ENCODE assay signal across 11 cellular contexts in the genomic region with DNA sequence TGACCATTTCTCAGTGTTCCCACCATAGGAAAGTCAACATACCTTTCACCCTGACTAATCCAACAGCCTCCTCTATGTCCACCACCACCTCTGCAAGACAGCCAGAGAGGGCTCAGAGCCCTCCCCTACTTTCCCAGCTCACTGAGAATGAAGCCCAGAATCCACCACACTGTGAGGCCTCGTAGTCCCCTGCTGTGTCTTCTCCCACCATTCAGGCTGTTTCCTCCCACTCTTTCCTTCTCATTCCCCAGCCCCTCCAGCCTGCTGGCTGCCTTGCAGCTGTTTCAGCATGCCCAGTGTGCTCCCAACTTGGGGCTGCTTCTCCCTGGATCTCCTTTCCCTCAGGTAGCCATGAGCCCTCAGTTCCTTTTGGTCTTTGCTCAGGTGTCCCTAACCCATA. TPM values are rescaled to one million over a fixed set of nuclear protein-coding genes. Genes with fewer than 3 reads are reported as not detected.
DNase-seq lines count a peak whose midpoint lies in the region; ATAC-seq and TF ChIP-seq lines count a peak whose summit lies in the region.
"Had no signal": no experiment of that assay in that cellular context is flagged by ENCODE, and none has a peak within 500 bp of the region (broad histone marks: within the 10 kb centered on the region; RNA-seq: fewer than 3 reads in every experiment).

No MANE protein-coding gene starts in this region.

- peaks cover 14% of the 10 kb centered on the region for H3K36me3 ChIP-seq in brain microvascular endothelial cell (replicated peaks)

- no peak for DNase-seq in natural killer cell treated with Interleukin-12 subunit alpha and Interleukin-12 subunit beta and Interleukin-15 and Interleukin-18, amount 100 ng/mL, for 72 hours (ENCODE audit: low spot score)
- no peak for DNase-seq in natural killer cell
- DNase-seq in brain microvascular endothelial cell: peak; percentile 59
- DNase-seq in mesothelial cell of epicardium (ENCODE audit: low spot score in 2 of 2, unreplicated experiment in 2 of 2): no peak
- no peak for DNase-seq in RPMI8226
- no peak for DNase-seq in NCI-H2196 (lab: John Stamatoyannopoulos, UW; ENCODE audit: unreplicated experiment)
- DNase-seq: activated naive CD4-positive, alpha-beta T cell treated with anti-CD3 and anti-CD28 coated beads, Interleukin-2, amount 10 ng/mL, durations not matched to agents 7 days and 5 days; DND-41; NCI-H524 treated with DMSO at 0.1 percent for 48 hours had no signal

- no peak overlapping the region for H3K4me3 Mint-ChIP-seq in natural killer cell treated with Interleukin-12 subunit alpha and Interleukin-12 subunit beta and Interleukin-15 and Interleukin-18, amount 100 ng/mL, for 72 hours
- H3K4me3 Mint-ChIP-seq in natural killer cell (no peak overlapping the region), mesothelial cell of epicardium (no peak overlapping the region)
- H3K4me3 Mint-ChIP-seq: activated naive CD4-positive, alpha-beta T cell treated with anti-CD3 and anti-CD28 coated beads, Interleukin-2, amount 10 ng/mL, durations not matched to agents 7 days and 5 days had no signal

- no peaks in the 10 kb centered on the region for H3K27me3 ChIP-seq in brain microvascular endothelial cell (replicated peaks)

- H3K4me3 ChIP-seq in brain microvascular endothelial cell (ENCODE audit: low read depth, low read length): no peak overlapping the region

- peaks cover 7% of the 10 kb centered on the region for H3K36me3 Mint-ChIP-seq in natural killer cell treated with Interleukin-12 subunit alpha and Interleukin-12 subunit beta and Interleukin-15 and Interleukin-18, amount 100 ng/mL, for 72 hours
- peaks cover 5% of the 10 kb centered on the region for H3K36me3 Mint-ChIP-seq in natural killer cell
- peaks cover 8% of the 10 kb centered on the region for H3K36me3 Mint-ChIP-seq in mesothelial cell of epicardium

- intact Hi-C loops in natural killer cell (cut with micrococcal nuclease): no loop called here

- TF ChIP-seq CTCF in natural killer cell (IDR thresholded peaks at IDR 0.05) (no peak), brain microvascular endothelial cell (IDR thresholded peaks at IDR 0.05; ENCODE audit: low read depth, low read length, missing control alignments) (no peak), mesothelial cell of epicardium (IDR thresholded peaks at IDR 0.05; ENCODE audit: unreplicated experiment) (no peak)

- no peaks in the 10 kb centered on the region for H3K27me3 Mint-ChIP-seq in natural killer cell treated with Interleukin-12 subunit alpha and Interleukin-12 subunit beta and Interleukin-15 and Interleukin-18, amount 100 ng/mL, for 72 hours
- H3K27me3 Mint-ChIP-seq in natural killer cell (ENCODE audit: low read depth in 2 of 2) (no peaks in the 10 kb centered on the region), mesothelial cell of epicardium (ENCODE audit: low read depth) (no peaks in the 10 kb centered on the region)
- H3K27me3 Mint-ChIP-seq: activated naive CD4-positive, alpha-beta T cell treated with anti-CD3 and anti-CD28 coated beads, Interleukin-2, amount 10 ng/mL, durations not matched to agents 7 days and 5 days had no signal

- peak overlapping the region; percentile 71 for H3K27ac ChIP-seq in brain microvascular endothelial cell

- no peak for ATAC-seq in natural killer cell treated with Interleukin-12 subunit alpha and Interleukin-12 subunit beta and Interleukin-15 and Interleukin-18, amount 100 ng/mL, for 72 hours
- ATAC-seq in natural killer cell (no peak), GM21526 (IDR thresholded peaks at IDR 0.05; ENCODE audit: low FRiP score, unreplicated experiment) (no peak), HG03460 (IDR thresholded peaks at IDR 0.05; ENCODE audit: unreplicated experiment) (no peak)

- H3K9me3 Mint-ChIP-seq in natural killer cell treated with Interleukin-12 subunit alpha and Interleukin-12 subunit beta and Interleukin-15 and Interleukin-18, amount 100 ng/mL, for 72 hours: no peaks in the 10 kb centered on the region
- H3K9me3 Mint-ChIP-seq in natural killer cell: no peaks in the 10 kb centered on the region
- no peaks in the 10 kb centered on the region for H3K9me3 Mint-ChIP-seq in mesothelial cell of epicardium
- H3K9me3 Mint-ChIP-seq: activated naive CD4-positive, alpha-beta T cell treated with anti-CD3 and anti-CD28 coated beads, Interleukin-2, amount 10 ng/mL, durations not matched to agents 7 days and 5 days had no signal

- in situ Hi-C loops in brain microvascular endothelial cell (cut with HindIII; ENCODE audit: low pct_ligation_motif_present, low sequenced_read_pairs): no loop called here

- peak overlapping the region; percentile 6 to 53 for H3K27ac Mint-ChIP-seq in natural killer cell treated with Interleukin-12 subunit alpha and Interleukin-12 subunit beta and Interleukin-15 and Interleukin-18, amount 100 ng/mL, for 72 hours
- H3K27ac Mint-ChIP-seq in natural killer cell (peak overlapping the region in 1 of 2 donors; percentile 13), mesothelial cell of epicardium (peak overlapping the region; percentile 96)
- H3K27ac Mint-ChIP-seq: activated naive CD4-positive, alpha-beta T cell treated with anti-CD3 and anti-CD28 coated beads, Interleukin-2, amount 10 ng/mL, durations not matched to agents 7 days and 5 days had no signal

- peaks cover 35 to 39% of the 10 kb centered on the region in 2 donors for H3K4me1 Mint-ChIP-seq in natural killer cell treated with Interleukin-12 subunit alpha and Interleukin-12 subunit beta and Interleukin-15 and Interleukin-18, amount 100 ng/mL, for 72 hours (ENCODE audit: low read depth in 2 of 2)
- H3K4me1 Mint-ChIP-seq in natural killer cell: peaks cover 49 to 60% of the 10 kb centered on the region in 2 donors
- H3K4me1 Mint-ChIP-seq in mesothelial cell of epicardium: peaks cover 35% of the 10 kb centered on the region

RNA-seq across cellular contexts. Expression of gene SGSM3, which starts 27.0 kb away (rescaled TPM):
- total RNA-seq in natural killer cell treated with Interleukin-12 subunit alpha and Interleukin-12 subunit beta and Interleukin-15 and Interleukin-18, amount 100 ng/mL, for 72 hours: 10 to 100 TPM; 59.2 to 74.7 TPM
- total RNA-seq in natural killer cell (10 to 100 TPM; 74.4 to 93.2 (median 76.3) TPM), mesothelial cell of epicardium (93.4 to 101 TPM (median 100 TPM) in 3 replicates)

RNA-seq across cellular contexts. Expression of gene ADSL, which starts 51.1 kb away (rescaled TPM):
- 100 to 1,000 TPM in 1 of 2 donors, 10 to 100 TPM in 1; 87.1 to 103 TPM for total RNA-seq in natural killer cell treated with Interleukin-12 subunit alpha and Interleukin-12 subunit beta and Interleukin-15 and Interleukin-18, amount 100 ng/mL, for 72 hours
- total RNA-seq in natural killer cell (10 to 100 TPM; 31.3 to 49.8 (median 41.2) TPM), mesothelial cell of epicardium (73.4 to 77.8 TPM (median 77.7 TPM) in 3 replicates)
